ENCODE assay signal across 16 cellular contexts in genomic region chr2:28366149-28366495, GRCh38. TPM values are rescaled to one million over a fixed set of nuclear protein-coding genes. Genes with fewer than 3 reads are reported as not detected.
DNase-seq lines count a peak whose midpoint lies in the region; ATAC-seq and TF ChIP-seq lines count a peak whose summit lies in the region.
"Had no signal": no experiment of that assay in that cellular context is flagged by ENCODE, and none has a peak within 500 bp of the region (broad histone marks: within the 10 kb centered on the region; RNA-seq: fewer than 3 reads in every experiment).

No MANE protein-coding gene starts in this region.

- no peaks in the 10 kb centered on the region for H3K9me2 ChIP-seq in PC-9 (ENCODE audit: insufficient read depth)

- peak overlapping the region; percentile 71 for H2AK5ac ChIP-seq in neuronal stem cell (ENCODE audit: low read depth, low read length)

- H3K9ac ChIP-seq in duodenal mucosa (ENCODE audit: low read depth in 1 of 2, low read length in 2 of 2) (peak overlapping the region; percentile 54 to 70), neuronal stem cell (ENCODE audit: low read depth, low read length, poor library complexity) (no peak overlapping the region)

- no peaks in the 10 kb centered on the region for H3K27me3 ChIP-seq in CD4-positive, alpha-beta T cell (ENCODE audit: control insufficient read depth, insufficient read depth, low read length)
- no peaks in the 10 kb centered on the region for H3K27me3 ChIP-seq in PC-9 (ENCODE audit: insufficient read depth, low read depth)
- H3K27me3 ChIP-seq in duodenal mucosa (ENCODE audit: control insufficient read depth in 1 of 2, insufficient read depth in 2 of 2, low read length in 2 of 2), result no peaks in the 10 kb centered on the region
- peaks cover 0 to 13% (median 0%) of the 10 kb centered on the region in 3 experiments for H3K27me3 ChIP-seq in neuronal stem cell (ENCODE audit: control insufficient read depth in 3 of 3, insufficient read depth in 3 of 3, low read depth in 1 of 3, low read length in 3 of 3)
- H3K27me3 ChIP-seq in right atrium auricular region, result no peaks in the 10 kb centered on the region
- no peaks in the 10 kb centered on the region for H3K27me3 ChIP-seq in esophagus muscularis mucosa
- H3K27me3 ChIP-seq: upper lobe of right lung had no signal

- no peaks in the 10 kb centered on the region for H3K9me3 ChIP-seq in CD4-positive, alpha-beta T cell (ENCODE audit: control insufficient read depth, low read length)
- no peaks in the 10 kb centered on the region for H3K9me3 ChIP-seq in PC-9 (ENCODE audit: insufficient read depth, low read depth)
- no peaks in the 10 kb centered on the region for H3K9me3 ChIP-seq in duodenal mucosa (ENCODE audit: control insufficient read depth in 1 of 2, low read length in 2 of 2)
- no peaks in the 10 kb centered on the region for H3K9me3 ChIP-seq in neuronal stem cell (replicated peaks in 1 of 2; ENCODE audit: control insufficient read depth in 2 of 2, insufficient read depth in 1 of 2, low read depth in 1 of 2, low read length in 2 of 2)
- H3K9me3 ChIP-seq in right atrium auricular region, result no peaks in the 10 kb centered on the region
- H3K9me3 ChIP-seq in esophagus muscularis mucosa, result no peaks in the 10 kb centered on the region
- H3K9me3 ChIP-seq: upper lobe of right lung had no signal

- H3K4me2 ChIP-seq in PC-9 (peak overlapping the region; percentile 72), neuronal stem cell (ENCODE audit: insufficient read depth, low read length, poor library complexity, severe bottlenecking) (no peak overlapping the region)

- TF ChIP-seq CTCF in CD4-positive, alpha-beta T cell (IDR thresholded peaks at IDR 0.05), result no peak
- TF ChIP-seq CTCF in PC-9 (conservative IDR thresholded peaks at IDR 0.05) (no peak), right atrium auricular region (IDR thresholded peaks at IDR 0.05) (no peak), esophagus muscularis mucosa (IDR thresholded peaks at IDR 0.05) (no peak)

- CTCF ChIA-PET in CD4-positive, alpha-beta T cell (lab: Charles Lee), result interaction anchor here (1.2 kb wide), 1 partner anchor 24 kb away, joined by 4 read pairs; no protein-coding TSS in a partner anchor
- CTCF ChIA-PET in PC-9 (lab: Charles Lee), result no interaction called here

- H3F3A ChIP-seq in PC-9 (ENCODE audit: insufficient read depth, low read depth), result peaks cover 46% of the 10 kb centered on the region

- H3K9me3 Mint-ChIP-seq in CD4-positive, alpha-beta T cell, result no peaks in the 10 kb centered on the region
- H3K9me3 Mint-ChIP-seq: T-helper 1 cell treated with Interleukin-12 subunit alpha and Interleukin-12 subunit beta and Interleukin-4 antibody, amounts not matched to agents 30 μg/mL and 1 μg/mL, for 36 hours had no signal

- no CpG with 5 or more reads among the region's 10 CpGs for WGBS in neuronal stem cell (ENCODE audit: extremely low coverage in 2 of 2, insufficient read length in 2 of 2, insufficient replicate concordance in 1 of 2), 2 donors
- 82% methylated on average over 6 of the region's 10 CpGs for WGBS in esophagus muscularis mucosa

- no peak for ATAC-seq in CD4-positive, alpha-beta T cell (ENCODE audit: poor library complexity)
- ATAC-seq in HG02970 (IDR thresholded peaks at IDR 0.05; ENCODE audit: low FRiP score, unreplicated experiment), result no peak

- H3K36me3 ChIP-seq in PC-9 (ENCODE audit: low read depth), result no peaks in the 10 kb centered on the region
- H3K36me3 ChIP-seq in duodenal mucosa (ENCODE audit: control insufficient read depth in 1 of 2, insufficient read depth in 2 of 2, low read length in 2 of 2), result no peaks in the 10 kb centered on the region
- H3K36me3 ChIP-seq in neuronal stem cell (replicated peaks in 1 of 2; ENCODE audit: control insufficient read depth in 2 of 2, insufficient read depth in 2 of 2, low read length in 2 of 2), result no peaks in the 10 kb centered on the region
- no peaks in the 10 kb centered on the region for H3K36me3 ChIP-seq in right atrium auricular region
- H3K36me3 ChIP-seq in esophagus muscularis mucosa, result no peaks in the 10 kb centered on the region
- H3K36me3 ChIP-seq: upper lobe of right lung had no signal

- no peak for TF ChIP-seq EP300 in esophagus muscularis mucosa (IDR thresholded peaks at IDR 0.05)

- no peak overlapping the region for H3K27ac ChIP-seq in CD4-positive, alpha-beta T cell (ENCODE audit: low read depth, low read length)
- H3K27ac ChIP-seq in PC-9 (peak overlapping the region; percentile 90), duodenal mucosa (ENCODE audit: low read depth, low read length) (peak overlapping the region; percentile 70), neuronal stem cell (replicated peaks; ENCODE audit: low read length) (no peak overlapping the region), right atrium auricular region (no peak overlapping the region), esophagus muscularis mucosa (replicated peaks in 1 of 4) (no peak overlapping the region)
- H3K27ac ChIP-seq: upper lobe of right lung had no signal

- peak overlapping the region; percentile 54 for H3K18ac ChIP-seq in neuronal stem cell (ENCODE audit: low read length)

- H3K4me1 Mint-ChIP-seq in CD4-positive, alpha-beta T cell (ENCODE audit: low read depth), result peaks cover 57% of the 10 kb centered on the region

- peak overlapping the region; percentile 90 for H3K4me3 Mint-ChIP-seq in CD4-positive, alpha-beta T cell

- H3K4me3 ChIP-seq in PC-9 (no peak overlapping the region), duodenal mucosa (ENCODE audit: low read depth in 1 of 2, low read length in 2 of 2) (peak overlapping the region; percentile 36 to 48), neuronal stem cell (ENCODE audit: low read length in 2 of 2) (no peak overlapping the region), right atrium auricular region (no peak overlapping the region), esophagus muscularis mucosa (no peak overlapping the region)
- H3K4me3 ChIP-seq: upper lobe of right lung had no signal

- POLR2A ChIA-PET in CD4-positive, alpha-beta T cell (lab: Charles Lee), result interaction anchor here (3.8 kb wide), 1 partner anchor 25 kb away, joined by 35 read pairs; the partner anchor contains the start of gene FOSL2
- POLR2A ChIA-PET in PC-9 (lab: Charles Lee; ENCODE audit: unreplicated experiment), result no interaction called here

- no peaks in the 10 kb centered on the region for H3K79me1 ChIP-seq in neuronal stem cell (ENCODE audit: low read depth, low read length)

- no peaks in the 10 kb centered on the region for H3K36me3 Mint-ChIP-seq in CD4-positive, alpha-beta T cell (ENCODE audit: low read depth)

- H3K79me2 ChIP-seq in PC-9 (ENCODE audit: low read depth), result no peaks in the 10 kb centered on the region

- peak overlapping the region; percentile 87 for H2BK12ac ChIP-seq in neuronal stem cell (ENCODE audit: low read length)

- no peak overlapping the region for H4K8ac ChIP-seq in neuronal stem cell (ENCODE audit: low read depth, low read length)

- no peak overlapping the region for H2BK120ac ChIP-seq in neuronal stem cell (ENCODE audit: low read depth, low read length)

- no peak for TF ChIP-seq POLR2A in esophagus muscularis mucosa (IDR thresholded peaks at IDR 0.05; ENCODE audit: low read depth)

- peak overlapping the region; percentile 54 for H2BK15ac ChIP-seq in neuronal stem cell (ENCODE audit: low read length)

- no peaks in the 10 kb centered on the region for H4K20me1 ChIP-seq in PC-9 (ENCODE audit: insufficient read depth)

- H3K27ac Mint-ChIP-seq in CD4-positive, alpha-beta T cell, result peak overlapping the region; percentile 43

- H3K23ac ChIP-seq in neuronal stem cell (ENCODE audit: low read depth, low read length, poor library complexity), result no peak overlapping the region

- H3K27me3 Mint-ChIP-seq in CD4-positive, alpha-beta T cell, result no peaks in the 10 kb centered on the region

- no peak overlapping the region for H2AFZ ChIP-seq in PC-9
- H2AFZ ChIP-seq in neuronal stem cell (ENCODE audit: low read length), result no peak overlapping the region

- H3K4me1 ChIP-seq in PC-9 (replicated peaks; ENCODE audit: insufficient read depth) (peaks cover 76% of the 10 kb centered on the region), duodenal mucosa (ENCODE audit: control insufficient read depth in 1 of 2, insufficient read depth in 2 of 2, low read length in 2 of 2) (peaks cover 50 to 60% of the 10 kb centered on the region in 2 donors), neuronal stem cell (ENCODE audit: control insufficient read depth in 2 of 2, insufficient read depth in 1 of 2, low read depth in 1 of 2, low read length in 2 of 2) (peaks cover 7 to 9% of the 10 kb centered on the region in 2 donors), right atrium auricular region (peaks cover 0 to 15% of the 10 kb centered on the region in 2 donors), esophagus muscularis mucosa (peaks cover 0 to 8% (median 3%) of the 10 kb centered on the region in 4 donors)

- intact Hi-C loops in CD4-positive, alpha-beta T cell (cut with DNase I, micrococcal nuclease), result no loop called here
- intact Hi-C loops in PC-9 (cut with micrococcal nuclease; ENCODE audit: unreplicated experiment) (no loop called here), esophagus muscularis mucosa (cut with DNase I) (no loop called here)

- no TSS peak for BruUV-seq in PC-9 (replicated peaks; lab: Mats Ljungman, UMichigan)

- no peak overlapping the region for H2BK5ac ChIP-seq in neuronal stem cell (ENCODE audit: low read length)

- no peak overlapping the region for H3K4ac ChIP-seq in neuronal stem cell (ENCODE audit: low read length)

- DNase-seq in CD4-positive, alpha-beta T cell, result no peak
- DNase-seq in PC-9, result no peak
- DNase-seq in neuronal stem cell (ENCODE audit: low spot score), result no peak
- no peak for DNase-seq in right atrium auricular region (ENCODE audit: low spot score)
- DNase-seq in GM19238 (ENCODE audit: insufficient read length, low spot score), result no peak
- no peak for DNase-seq in esophagus muscularis mucosa (ENCODE audit: extremely low spot score)
- DNase-seq: DMS79 treated with DMSO at 0.1 percent for 48 hours, H7, kidney glomerular epithelial cell, NCI-H1092, NCI-H2171 treated with DMSO at 0.1 percent for 48 hours, retina, upper lobe of right lung had no signal

- no peak overlapping the region for H4K91ac ChIP-seq in neuronal stem cell (ENCODE audit: low read depth, low read length, poor library complexity)

- no peak overlapping the region for H3K14ac ChIP-seq in neuronal stem cell (ENCODE audit: low read length)

RNA-seq across cellular contexts. Expression of gene FOSL2, which starts 26.5 kb away (rescaled TPM):
- total RNA-seq in CD4-positive, alpha-beta T cell, result 100 to 1,000 TPM; 152 to 155 TPM
- total RNA-seq in PC-9 (2021), result 46.0 and 60.0 TPM in 2 replicates
- polyA plus RNA-seq in neuronal stem cell (2013, experiment 1 of 2), result 6.6 TPM
- polyA plus RNA-seq in neuronal stem cell (2013, experiment 2 of 2), result 6.6 TPM
- 100 to 1,000 TPM in 1 of 2 donors, 10 to 100 TPM in 1; 54.0 to 116 TPM for total RNA-seq in right atrium auricular region
- 100 to 1,000 TPM in 3 of 4 donors, 10 to 100 TPM in 1; 68.9 to 332 (median 176) TPM for total RNA-seq in esophagus muscularis mucosa

Comparison
In these comparisons a context has a peak if more than half of its experiments do, and no peak if none do; other contexts are left out.
1. H3K27ac ChIP-seq: peak in PC-9 (single experiment) and duodenal mucosa (single experiment); none in CD4-positive, alpha-beta T cell (single experiment), neuronal stem cell (single experiment), right atrium auricular region (0 of 2) and esophagus muscularis mucosa (0 of 4).
2. H3K4me3 ChIP-seq: peak in duodenal mucosa (2 of 2); none in PC-9 (single experiment), neuronal stem cell (0 of 2), right atrium auricular region (0 of 2) and esophagus muscularis mucosa (0 of 4).